ENCODE assay signal across 19 cellular contexts in genomic region chr22:25090225-25090651, GRCh38.
"Had no signal": no experiment of that assay in that cellular context is flagged by ENCODE, and none has a peak within 500 bp of the region (broad histone marks: within the 10 kb centered on the region; RNA-seq: fewer than 3 reads in every experiment).

No MANE protein-coding gene starts in this region.

- ATAC-seq: activated naive CD8-positive, alpha-beta T cell treated with anti-CD3 and anti-CD28 coated beads, Interleukin-2, amount 50 U/mL, for 24 hours; effector memory CD8-positive, alpha-beta T cell; left lobe of liver; stimulated activated naive B cell treated with anti-CD40 and anti-IgM and Interleukin-4, amounts not matched to agents 10 μg/mL and 1 μg/mL and 100 μg/mL, for 72 hours had no signal

- H3K4me3 ChIP-seq: prostate gland, SJSA1, spleen had no signal

- H3K36me3 ChIP-seq: prostate gland, SJSA1, spleen had no signal

- H3K27me3 ChIP-seq: foreskin keratinocyte had no signal

- H3K36me3 Mint-ChIP-seq: memory B cell; stimulated activated naive B cell treated with anti-CD40 and anti-IgM and Interleukin-4, amounts not matched to agents 10 μg/mL and 1 μg/mL and 100 μg/mL, for 72 hours had no signal

- H3K27ac ChIP-seq: epithelial cell of prostate, foreskin keratinocyte, prostate gland, SJSA1, spleen had no signal

- DNase-seq: activated B cell treated with CpG ODN at 0.5 μM for 24 hours; activated CD4-positive, alpha-beta T cell treated with anti-CD3 and anti-CD28 coated beads, Interleukin-2, amount 10 ng/mL, durations not matched to agents 7 days and 5 days; activated CD8-positive, alpha-beta memory T cell treated with anti-CD3 and anti-CD28 coated beads for 24 hours; activated CD8-positive, alpha-beta memory T cell treated with anti-CD3 and anti-CD28 coated beads, Interleukin-2, amount 50 U/mL, for 48 hours; activated naive CD8-positive, alpha-beta T cell treated with anti-CD3 and anti-CD28 coated beads, Interleukin-2, amount 50 U/mL, for 24 hours; activated T-cell treated with anti-CD3 and anti-CD28 coated beads, Interleukin-2, amount 50 U/mL, for 48 hours; anterior cingulate cortex; dermis blood vessel endothelial cell; effector memory CD8-positive, alpha-beta T cell; glutamatergic neuron; kidney; spleen; stimulated activated naive B cell treated with anti-CD40 and anti-IgM and Interleukin-4, amounts not matched to agents 10 μg/mL and 1 μg/mL and 100 μg/mL, for 72 hours had no signal

- H3K27ac Mint-ChIP-seq: activated B cell treated with CpG ODN at 0.5 μM for 24 hours; activated CD4-positive, alpha-beta T cell treated with anti-CD3 and anti-CD28 coated beads, Interleukin-2, amount 10 ng/mL, durations not matched to agents 7 days and 5 days; activated naive CD8-positive, alpha-beta T cell treated with anti-CD3 and anti-CD28 coated beads, Interleukin-2, amount 50 U/mL, for 24 hours; memory B cell; stimulated activated naive B cell treated with anti-CD40 and anti-IgM and Interleukin-4, amounts not matched to agents 10 μg/mL and 1 μg/mL and 100 μg/mL, for 72 hours had no signal

- H3K4me3 Mint-ChIP-seq: activated B cell treated with CpG ODN at 0.5 μM for 24 hours; activated CD4-positive, alpha-beta T cell treated with anti-CD3 and anti-CD28 coated beads, Interleukin-2, amount 10 ng/mL, durations not matched to agents 7 days and 5 days; activated naive CD8-positive, alpha-beta T cell treated with anti-CD3 and anti-CD28 coated beads, Interleukin-2, amount 50 U/mL, for 24 hours; effector memory CD8-positive, alpha-beta T cell; memory B cell; stimulated activated naive B cell treated with anti-CD40 and anti-IgM and Interleukin-4, amounts not matched to agents 10 μg/mL and 1 μg/mL and 100 μg/mL, for 72 hours had no signal

- H3K27me3 Mint-ChIP-seq: activated CD4-positive, alpha-beta T cell treated with anti-CD3 and anti-CD28 coated beads, Interleukin-2, amount 10 ng/mL, durations not matched to agents 7 days and 5 days; activated naive CD8-positive, alpha-beta T cell treated with anti-CD3 and anti-CD28 coated beads, Interleukin-2, amount 50 U/mL, for 24 hours; effector memory CD8-positive, alpha-beta T cell had no signal

- H3K4me1 ChIP-seq: prostate gland, SJSA1 had no signal

- H3K9me3 Mint-ChIP-seq: activated B cell treated with CpG ODN at 0.5 μM for 24 hours; activated CD4-positive, alpha-beta T cell treated with anti-CD3 and anti-CD28 coated beads, Interleukin-2, amount 10 ng/mL, durations not matched to agents 7 days and 5 days; activated naive CD8-positive, alpha-beta T cell treated with anti-CD3 and anti-CD28 coated beads, Interleukin-2, amount 50 U/mL, for 24 hours; effector memory CD8-positive, alpha-beta T cell; memory B cell; stimulated activated naive B cell treated with anti-CD40 and anti-IgM and Interleukin-4, amounts not matched to agents 10 μg/mL and 1 μg/mL and 100 μg/mL, for 72 hours had no signal

- H3K9me3 ChIP-seq: prostate gland, SJSA1, spleen had no signal
